9 cellular contexts compared by ENCODE assay signal in genomic region chr4:159016527-159017137, GRCh38.
DNase-seq lines count a peak whose midpoint lies in the region; ATAC-seq and TF ChIP-seq lines count a peak whose summit lies in the region.
"Had no signal": no experiment of that assay in that cellular context is flagged by ENCODE, and none has a peak within 500 bp of the region (broad histone marks: within the 10 kb centered on the region; RNA-seq: fewer than 3 reads in every experiment).

No MANE protein-coding gene starts in this region.

- peak; percentile 15 for DNase-seq in SK-N-SH
- no peak for DNase-seq in dorsolateral prefrontal cortex
- DNase-seq in smooth muscle cell (lab: John Stamatoyannopoulos, UW; ENCODE audit: unreplicated experiment), result no peak
- DNase-seq in activated naive CD8-positive, alpha-beta T cell treated with anti-CD3 and anti-CD28 coated beads, Interleukin-2, amount 50 U/mL, for 24 hours, result no peak
- DNase-seq in putamen (ENCODE audit: low spot score), result no peak
- DNase-seq in NCI-H1105 (lab: John Stamatoyannopoulos, UW), result no peak

- peaks cover 3% of the 10 kb centered on the region for H3K4me1 Mint-ChIP-seq in activated naive CD8-positive, alpha-beta T cell treated with anti-CD3 and anti-CD28 coated beads, Interleukin-2, amount 50 U/mL, for 24 hours

- no peaks in the 10 kb centered on the region for H3K36me3 Mint-ChIP-seq in activated naive CD8-positive, alpha-beta T cell treated with anti-CD3 and anti-CD28 coated beads, Interleukin-2, amount 50 U/mL, for 24 hours (ENCODE audit: low read depth)

- H3K9me3 Mint-ChIP-seq in activated naive CD8-positive, alpha-beta T cell treated with anti-CD3 and anti-CD28 coated beads, Interleukin-2, amount 50 U/mL, for 24 hours, result no peaks in the 10 kb centered on the region

- TF ChIP-seq RAD21 in SK-N-SH (IDR thresholded peaks at IDR 0.05; ENCODE audit: low read length), result peak; percentile 29

- POLR2A ChIA-PET in SK-N-SH (lab: Yijun Ruan, JAX), result no interaction called here

- no peak overlapping the region for H3K27ac Mint-ChIP-seq in activated naive CD8-positive, alpha-beta T cell treated with anti-CD3 and anti-CD28 coated beads, Interleukin-2, amount 50 U/mL, for 24 hours

- H3K27me3 ChIP-seq in SK-N-SH (ENCODE audit: insufficient read depth) (no peaks in the 10 kb centered on the region), dorsolateral prefrontal cortex (no peaks in the 10 kb centered on the region), smooth muscle cell (ENCODE audit: low read depth) (no peaks in the 10 kb centered on the region)

- H4K20me1 ChIP-seq in SK-N-SH (ENCODE audit: insufficient read depth), result no peaks in the 10 kb centered on the region
- H4K20me1 ChIP-seq in smooth muscle cell (ENCODE audit: low read depth), result no peaks in the 10 kb centered on the region

- H3K4me3 ChIP-seq in SK-N-SH (ENCODE audit: low read depth in 2 of 2, low read length in 1 of 2) (no peak overlapping the region), dorsolateral prefrontal cortex (peak overlapping the region in 42 of 59 donors; percentile 1 to 51 (median 28)), smooth muscle cell (peak overlapping the region; percentile 24)

- H3F3A ChIP-seq in SK-N-SH (replicated peaks; ENCODE audit: insufficient read depth) (no peaks in the 10 kb centered on the region), smooth muscle cell (ENCODE audit: low read depth) (no peaks in the 10 kb centered on the region)

- H2AFZ ChIP-seq in SK-N-SH (ENCODE audit: low read depth), result peak overlapping the region; percentile 21; the same call in 1 of the 2 replicates
- peak overlapping the region; percentile 64 for H2AFZ ChIP-seq in smooth muscle cell (ENCODE audit: low read depth)

- H3K79me2 ChIP-seq in SK-N-SH (ENCODE audit: insufficient read depth) (no peaks in the 10 kb centered on the region), smooth muscle cell (ENCODE audit: low read depth) (no peaks in the 10 kb centered on the region)

- H3K27me3 Mint-ChIP-seq in activated naive CD8-positive, alpha-beta T cell treated with anti-CD3 and anti-CD28 coated beads, Interleukin-2, amount 50 U/mL, for 24 hours, result peaks cover 6% of the 10 kb centered on the region

- WGBS in SK-N-SH (ENCODE audit: low lambda C conversion rate), result 81% methylated on average over 8 of the region's 8 CpGs
- 45% methylated on average over 8 of the region's 8 CpGs for WGBS in smooth muscle cell (ENCODE audit: low lambda C conversion rate)

- H3K4me3 Mint-ChIP-seq in activated naive CD8-positive, alpha-beta T cell treated with anti-CD3 and anti-CD28 coated beads, Interleukin-2, amount 50 U/mL, for 24 hours, result no peak overlapping the region

- TF ChIP-seq EP300 in SK-N-SH (IDR thresholded peaks at IDR 0.05; ENCODE audit: borderline replicate concordance in 1 of 2, low read depth in 1 of 2, low read length in 1 of 2), result no peak

- H3K4me2 ChIP-seq in SK-N-SH, result no peak overlapping the region
- peak overlapping the region; percentile 46 for H3K4me2 ChIP-seq in smooth muscle cell

- H3K9me3 ChIP-seq in SK-N-SH (no peaks in the 10 kb centered on the region), smooth muscle cell (replicated peaks; ENCODE audit: low read depth) (no peaks in the 10 kb centered on the region)

- H3K9me2 ChIP-seq in SK-N-SH, result no peaks in the 10 kb centered on the region

- peaks cover 0 to 14% of the 10 kb centered on the region in 2 experiments; a peak in 2 of 4 replicates for H3K4me1 ChIP-seq in SK-N-SH (ENCODE audit: control insufficient read depth in 1 of 2, insufficient read depth in 2 of 2, low read depth in 1 of 2, low read length in 1 of 2)
- H3K4me1 ChIP-seq in smooth muscle cell (ENCODE audit: low read depth), result peaks cover 14% of the 10 kb centered on the region

- H3K36me3 ChIP-seq in SK-N-SH (replicated peaks in 1 of 2; ENCODE audit: control insufficient read depth in 1 of 2, insufficient read depth in 2 of 2, low read length in 1 of 2) (no peaks in the 10 kb centered on the region), smooth muscle cell (ENCODE audit: low read depth) (no peaks in the 10 kb centered on the region)

- CTCF ChIA-PET in SK-N-SH (lab: Yijun Ruan, JAX), result interaction anchor here (1.5 kb wide), 1 partner anchor 13 kb away, joined by 5 read pairs; no protein-coding TSS in a partner anchor

- intact Hi-C loops in dorsolateral prefrontal cortex (cut with DNase I), result no loop called here

- no peak overlapping the region for H3K9ac ChIP-seq in SK-N-SH
- H3K9ac ChIP-seq in smooth muscle cell (ENCODE audit: low read depth), result no peak overlapping the region

- TF ChIP-seq CTCF in SK-N-SH (IDR thresholded peaks at IDR 0.05), result no peak
- peak in 27 of 56 donors; percentile 9 to 35 (median 23) for TF ChIP-seq CTCF in dorsolateral prefrontal cortex (IDR thresholded peaks at IDR 0.05 in 54 of 56, conservative IDR thresholded peaks at IDR 0.05 in 2 of 56; ENCODE audit: low read depth in 1 of 56, partially characterized antibody in 56 of 56)
- TF ChIP-seq CTCF in smooth muscle cell (IDR thresholded peaks at IDR 0.05; ENCODE audit: borderline replicate concordance, insufficient read depth, poor library complexity, severe bottlenecking), result no peak

- ATAC-seq in SK-N-SH treated with all-trans-retinoic acid at 6 μM for 48 hours, result no peak
- peak; percentile 33 for ATAC-seq in HG03139 (IDR thresholded peaks at IDR 0.05; ENCODE audit: unreplicated experiment)
- no peak for ATAC-seq in activated naive CD8-positive, alpha-beta T cell treated with anti-CD3 and anti-CD28 coated beads, Interleukin-2, amount 50 U/mL, for 24 hours

- H3K27ac ChIP-seq in SK-N-SH (ENCODE audit: low read depth in 2 of 2, low read length in 1 of 2) (no peak overlapping the region), dorsolateral prefrontal cortex (peak overlapping the region in 6 of 59 donors; percentile 4 to 38 (median 8)), smooth muscle cell (ENCODE audit: low read depth) (no peak overlapping the region)
- H3K27ac ChIP-seq: C4-2B had no signal

TF ChIP-seq in SK-N-SH, 30 proteins besides CTCF, POLR2A, EP300 and RAD21:
- TF ChIP-seq YY1 (IDR thresholded peaks at IDR 0.05; ENCODE audit: low read depth) (no peak), EZH2phosphoT487 (IDR thresholded peaks at IDR 0.05; ENCODE audit: borderline replicate concordance, low read depth) (no peak), RFX5 (IDR thresholded peaks at IDR 0.05; ENCODE audit: low read length) (no peak), PBX3 (IDR thresholded peaks at IDR 0.05) (no peak), ELF1 (IDR thresholded peaks at IDR 0.05) (no peak), MEF2A (IDR thresholded peaks at IDR 0.05; ENCODE audit: borderline replicate concordance, low read depth) (no peak), FOXM1 (IDR thresholded peaks at IDR 0.05; ENCODE audit: low read depth) (no peak)

TF ChIP-seq in SK-N-SH treated with all-trans-retinoic acid at 6 μM for 48 hours, 23 proteins besides CTCF, POLR2A, EP300 and RAD21 (continues in another document):
- no peak for TF ChIP-seq PATZ1 (CRISPR knock-in tag; IDR thresholded peaks at IDR 0.05; ENCODE audit: borderline replicate concordance)
- TF ChIP-seq ZNF8 (CRISPR knock-in tag; IDR thresholded peaks at IDR 0.05), result no peak
- TF ChIP-seq ZNF70 (CRISPR knock-in tag; IDR thresholded peaks at IDR 0.05), result no peak
- no peak for TF ChIP-seq ISL1 (CRISPR knock-in tag; IDR thresholded peaks at IDR 0.05)
- TF ChIP-seq PPARA (CRISPR knock-in tag; IDR thresholded peaks at IDR 0.05; ENCODE audit: borderline replicate concordance), result no peak
- no peak for TF ChIP-seq RARB (CRISPR knock-in tag; IDR thresholded peaks at IDR 0.05)
- no peak for TF ChIP-seq ZC3H10 (CRISPR knock-in tag; IDR thresholded peaks at IDR 0.05)
- TF ChIP-seq, protein P1, sequence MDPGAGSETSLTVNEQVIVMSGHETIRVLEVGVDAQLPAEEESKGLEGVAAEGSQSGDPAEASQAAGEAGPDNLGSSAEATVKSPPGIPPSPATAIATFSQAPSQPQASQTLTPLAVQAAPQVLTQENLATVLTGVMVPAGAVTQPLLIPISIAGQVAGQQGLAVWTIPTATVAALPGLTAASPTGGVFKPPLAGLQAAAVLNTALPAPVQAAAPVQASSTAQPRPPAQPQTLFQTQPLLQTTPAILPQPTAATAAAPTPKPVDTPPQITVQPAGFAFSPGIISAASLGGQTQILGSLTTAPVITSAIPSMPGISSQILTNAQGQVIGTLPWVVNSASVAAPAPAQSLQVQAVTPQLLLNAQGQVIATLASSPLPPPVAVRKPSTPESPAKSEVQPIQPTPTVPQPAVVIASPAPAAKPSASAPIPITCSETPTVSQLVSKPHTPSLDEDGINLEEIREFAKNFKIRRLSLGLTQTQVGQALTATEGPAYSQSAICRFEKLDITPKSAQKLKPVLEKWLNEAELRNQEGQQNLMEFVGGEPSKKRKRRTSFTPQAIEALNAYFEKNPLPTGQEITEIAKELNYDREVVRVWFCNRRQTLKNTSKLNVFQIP (CRISPR knock-in tag; IDR thresholded peaks at IDR 0.05; ENCODE audit: borderline replicate concordance, low read depth), result no peak
- TF ChIP-seq TCF4 (CRISPR knock-in tag; IDR thresholded peaks at IDR 0.05; ENCODE audit: borderline replicate concordance), result no peak
- TF ChIP-seq OSR1 (CRISPR knock-in tag; IDR thresholded peaks at IDR 0.05), result no peak
- no peak for TF ChIP-seq ZFP30 (CRISPR knock-in tag; IDR thresholded peaks at IDR 0.05)

Comparison
In these comparisons a context has a peak if more than half of its experiments do, and no peak if none do; other contexts are left out.
1. H3K4me3 ChIP-seq: peak in dorsolateral prefrontal cortex (42 of 59) and smooth muscle cell (single experiment); none in SK-N-SH (0 of 2).